In genomic region chr4:175871774-175872405, GRCh38 we compare ENCODE assay signal across 17 cellular contexts. TPM values are rescaled to one million over a fixed set of nuclear protein-coding genes. Genes with fewer than 3 reads are reported as not detected.
DNase-seq lines count a peak whose midpoint lies in the region; ATAC-seq, FAIRE-seq and TF ChIP-seq lines count a peak whose summit lies in the region.
"Had no signal": no experiment of that assay in that cellular context is flagged by ENCODE, and none has a peak within 500 bp of the region (broad histone marks: within the 10 kb centered on the region; RNA-seq: fewer than 3 reads in every experiment).

No MANE protein-coding gene starts in this region.

- H3K9me3 Mint-ChIP-seq in natural killer cell: peaks cover 12 to 16% of the 10 kb centered on the region in 2 donors
- H3K9me3 Mint-ChIP-seq in activated CD4-positive, alpha-beta memory T cell treated with anti-CD3 and anti-CD28 coated beads for 36 hours: peaks cover 7% of the 10 kb centered on the region
- H3K9me3 Mint-ChIP-seq: H9 had no signal

- H3K27me3 Mint-ChIP-seq in natural killer cell (ENCODE audit: low read depth in 2 of 2): no peaks in the 10 kb centered on the region
- no peaks in the 10 kb centered on the region for H3K27me3 Mint-ChIP-seq in activated CD4-positive, alpha-beta memory T cell treated with anti-CD3 and anti-CD28 coated beads for 36 hours
- H3K27me3 Mint-ChIP-seq: CD4-positive, CD25-positive, alpha-beta regulatory T cell had no signal

- ATAC-seq in natural killer cell: no peak
- ATAC-seq: K562 had no signal

- no peak overlapping the region for H3K4me3 ChIP-seq in astrocyte of the cerebellum (ENCODE audit: low read depth, low read length)
- H3K4me3 ChIP-seq: K562, Peyer's patch had no signal

- FAIRE-seq in RCC 7860 (lab: Jason Lieb, UNC): no peak
- FAIRE-seq: K562 had no signal

- CTCF ChIA-PET in activated CD4-positive, alpha-beta memory T cell treated with anti-CD3 and anti-CD28 coated beads for 36 hours (lab: Charles Lee): no interaction called here

- no peaks in the 10 kb centered on the region for H3K4me1 Mint-ChIP-seq in natural killer cell
- H3K4me1 Mint-ChIP-seq in activated CD4-positive, alpha-beta memory T cell treated with anti-CD3 and anti-CD28 coated beads for 36 hours (ENCODE audit: low read depth): no peaks in the 10 kb centered on the region
- H3K4me1 Mint-ChIP-seq: CD4-positive, CD25-positive, alpha-beta regulatory T cell; H9 had no signal

- in situ Hi-C loops in astrocyte of the cerebellum (cut with HindIII; ENCODE audit: low sequenced_read_pairs): no loop called here

- no peak overlapping the region for H3K27ac Mint-ChIP-seq in natural killer cell
- no peak overlapping the region for H3K27ac Mint-ChIP-seq in activated CD4-positive, alpha-beta memory T cell treated with anti-CD3 and anti-CD28 coated beads for 36 hours
- H3K27ac Mint-ChIP-seq: CD4-positive, CD25-positive, alpha-beta regulatory T cell; H9 had no signal

- no peak for TF ChIP-seq CTCF in astrocyte of the cerebellum (IDR thresholded peaks at IDR 0.05; ENCODE audit: low read depth, low read length, missing control alignments)
- TF ChIP-seq CTCF in natural killer cell (IDR thresholded peaks at IDR 0.05): no peak

- no peak overlapping the region for H3K4me3 Mint-ChIP-seq in natural killer cell
- H3K4me3 Mint-ChIP-seq in activated CD4-positive, alpha-beta memory T cell treated with anti-CD3 and anti-CD28 coated beads for 36 hours: no peak overlapping the region
- H3K4me3 Mint-ChIP-seq: CD4-positive, CD25-positive, alpha-beta regulatory T cell; H9 had no signal

- DNase-seq in EL: peak; percentile 33
- peak; percentile 30 for DNase-seq in M059J (ENCODE audit: low read depth)
- DNase-seq in astrocyte of the cerebellum (ENCODE audit: low read depth): peak; percentile 22
- DNase-seq in superior temporal gyrus (ENCODE audit: extremely low spot score): peak; percentile 22
- DNase-seq in natural killer cell: no peak
- no peak for DNase-seq in RCC 7860 (ENCODE audit: low spot score)
- no peak for DNase-seq in activated CD4-positive, alpha-beta memory T cell treated with anti-CD3 and anti-CD28 coated beads for 36 hours
- DNase-seq: Caco-2; CD4-positive, CD25-positive, alpha-beta regulatory T cell; H9; NCI-H1048; NCI-H146; NCI-H510A treated with DMSO at 0.1 percent for 48 hours; Peyer's patch; SIG-M5 had no signal

- no peaks in the 10 kb centered on the region for H3K36me3 Mint-ChIP-seq in natural killer cell
- H3K36me3 Mint-ChIP-seq in activated CD4-positive, alpha-beta memory T cell treated with anti-CD3 and anti-CD28 coated beads for 36 hours: no peaks in the 10 kb centered on the region
- H3K36me3 Mint-ChIP-seq: CD4-positive, CD25-positive, alpha-beta regulatory T cell had no signal

- POLR2A ChIA-PET in activated CD4-positive, alpha-beta memory T cell treated with anti-CD3 and anti-CD28 coated beads for 36 hours (lab: Charles Lee): no interaction called here

- intact Hi-C loops in natural killer cell (cut with micrococcal nuclease): no loop called here
- intact Hi-C loops in activated CD4-positive, alpha-beta memory T cell treated with anti-CD3 and anti-CD28 coated beads for 36 hours (cut with micrococcal nuclease): no loop called here

RNA-seq across cellular contexts. Expression of gene GPM6A, which starts 59.8 kb away (rescaled TPM):
- total RNA-seq in M059J (2014; rRNA removed; shearing (Covaris generic)): 23.0 and 31.0 TPM in 2 replicates
- total RNA-seq in natural killer cell: not detected
- not detected for total RNA-seq in activated CD4-positive, alpha-beta memory T cell treated with anti-CD3 and anti-CD28 coated beads for 36 hours
- total RNA-seq: Caco-2; CD4-positive, CD25-positive, alpha-beta regulatory T cell; G401; K562 had no signal

Comparison
In these comparisons a context has a peak if more than half of its experiments do, and no peak if none do; other contexts are left out.
1. DNase-seq: peak in EL (single experiment), M059J (single experiment), astrocyte of the cerebellum (single experiment) and superior temporal gyrus (single experiment); none in natural killer cell (single experiment), RCC 7860 (single experiment) and activated CD4-positive, alpha-beta memory T cell treated with anti-CD3 and anti-CD28 coated beads for 36 hours (single experiment).
2. RNA of gene GPM6A, which starts 59.8 kb away (total RNA-seq): 23.0 to 31.0 TPM in M059J; not detected in natural killer cell and not detected in activated CD4-positive, alpha-beta memory T cell treated with anti-CD3 and anti-CD28 coated beads for 36 hours; every median in the first group is over 10 times any median in the second.